15 cellular contexts compared by ENCODE assay signal in genomic region chr1:94310570-94311270, GRCh38.
"Had no signal": no experiment of that assay in that cellular context is flagged by ENCODE, and none has a peak within 500 bp of the region (broad histone marks: within the 10 kb centered on the region; RNA-seq: fewer than 3 reads in every experiment).

No MANE protein-coding gene starts in this region.

- H3K36me3 ChIP-seq: ovary, upper lobe of left lung had no signal

- ATAC-seq: activated CD8-positive, alpha-beta memory T cell treated with anti-CD3 and anti-CD28 coated beads, Interleukin-2, amount 10 ng/mL, durations not matched to agents 7 days and 5 days; foreskin keratinocyte; sciatic nerve; stimulated activated memory B cell treated with anti-CD40 and anti-IgM and Interleukin-4, amounts not matched to agents 10 μg/mL and 1 μg/mL and 100 μg/mL, for 72 hours had no signal

- H3K27ac ChIP-seq: epithelial cell of prostate, foreskin keratinocyte, hepatocyte, ovary, testis, upper lobe of left lung had no signal

- H3K9me3 ChIP-seq: ovary, testis, upper lobe of left lung had no signal

- DNase-seq: activated B cell treated with CpG ODN at 0.5 μM for 24 hours; activated CD4-positive, alpha-beta memory T cell treated with anti-CD3 and anti-CD28 coated beads, Interleukin-2, amount 10 ng/mL, durations not matched to agents 7 days and 5 days; activated CD4-positive, alpha-beta T cell treated with anti-CD3 and anti-CD28 coated beads for 48 hours; activated CD8-positive, alpha-beta memory T cell treated with anti-CD3 and anti-CD28 coated beads, Interleukin-2, amount 10 ng/mL, durations not matched to agents 7 days and 5 days; foreskin keratinocyte; naive B cell; ovary; stimulated activated CD4-positive, alpha-beta T cell treated with anti-CD3 and anti-CD28 coated beads, Interleukin-4, amount 100 ng/mL, for 24 hours; T-cell; testis; upper lobe of left lung had no signal

- H3K4me3 ChIP-seq: hepatocyte, ovary, testis, upper lobe of left lung had no signal

- H3K27me3 ChIP-seq: foreskin keratinocyte, hepatocyte, ovary, testis, upper lobe of left lung had no signal

- H3K4me1 ChIP-seq: testis had no signal
